17 cellular contexts compared by ENCODE assay signal in the genomic region with DNA sequence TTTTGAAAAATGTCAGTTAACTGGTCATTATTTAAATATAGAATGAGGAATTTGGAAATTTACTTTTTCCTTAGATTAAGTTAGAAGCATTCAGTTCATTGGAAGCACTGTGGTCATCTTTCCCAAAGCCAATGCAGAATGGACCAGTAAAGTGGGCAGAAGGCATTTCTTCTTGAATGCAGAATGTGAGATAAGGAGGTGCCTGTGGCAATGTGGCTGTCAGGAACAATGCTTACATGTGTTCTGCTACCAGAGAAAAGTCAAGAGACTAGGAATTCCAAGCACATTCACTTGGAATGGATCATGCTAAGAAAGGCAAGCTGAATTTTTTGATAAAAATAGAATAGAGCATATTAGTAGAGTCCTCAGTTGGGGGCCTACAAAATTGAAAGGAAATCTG.
A peak's percentile ranks its signal among the peaks of the same experiment; 100 is the strongest.
DNase-seq lines count a peak whose midpoint lies in the region; ATAC-seq and TF ChIP-seq lines count a peak whose summit lies in the region.
"Had no signal": no experiment of that assay in that cellular context is flagged by ENCODE, and none has a peak within 500 bp of the region (broad histone marks: within the 10 kb centered on the region; RNA-seq: fewer than 3 reads in every experiment).

No MANE protein-coding gene starts in this region.

- H3K27ac ChIP-seq in adrenal gland: no peak overlapping the region
- H3K27ac ChIP-seq: C4-2B, SJCRH30 had no signal

- H3K4me3 ChIP-seq in adrenal gland: no peak overlapping the region
- H3K4me3 ChIP-seq: K562, SJCRH30 had no signal

- ATAC-seq in GM18867 (IDR thresholded peaks at IDR 0.05; ENCODE audit: unreplicated experiment): no peak
- no peak for ATAC-seq in activated CD8-positive, alpha-beta memory T cell treated with anti-CD3 and anti-CD28 coated beads, Interleukin-2, amount 10 ng/mL, durations not matched to agents 7 days and 5 days
- ATAC-seq: CD8-positive, alpha-beta T cell; K562 had no signal

- TF ChIP-seq CTCF in adrenal gland (IDR thresholded peaks at IDR 0.05): no peak

- intact Hi-C loops in adrenal gland (cut with DNase I): loop anchor here in 1 of 2 donors (10.0 kb wide), 1 partner anchor 239 kb away; no protein-coding TSS in a partner anchor

- CTCF ChIA-PET in activated CD8-positive, alpha-beta memory T cell treated with anti-CD3 and anti-CD28 coated beads, Interleukin-2, amount 10 ng/mL, durations not matched to agents 7 days and 5 days (lab: Charles Lee): no interaction called here

- no peak for TF ChIP-seq POLR2A in adrenal gland (IDR thresholded peaks at IDR 0.05)

- no peak overlapping the region for H3K4me3 Mint-ChIP-seq in activated CD8-positive, alpha-beta memory T cell treated with anti-CD3 and anti-CD28 coated beads, Interleukin-2, amount 10 ng/mL, durations not matched to agents 7 days and 5 days
- H3K4me3 Mint-ChIP-seq: B cell; CD8-positive, alpha-beta T cell had no signal

- no peaks in the 10 kb centered on the region for H3K4me1 Mint-ChIP-seq in activated CD8-positive, alpha-beta memory T cell treated with anti-CD3 and anti-CD28 coated beads, Interleukin-2, amount 10 ng/mL, durations not matched to agents 7 days and 5 days
- H3K4me1 Mint-ChIP-seq: B cell had no signal

- no peaks in the 10 kb centered on the region for H3K9me3 ChIP-seq in adrenal gland (replicated peaks in 1 of 3)
- H3K9me3 ChIP-seq: SJCRH30 had no signal

- H3K27me3 ChIP-seq in adrenal gland: no peaks in the 10 kb centered on the region
- H3K27me3 ChIP-seq: SJCRH30 had no signal

- H3K36me3 Mint-ChIP-seq in activated CD8-positive, alpha-beta memory T cell treated with anti-CD3 and anti-CD28 coated beads, Interleukin-2, amount 10 ng/mL, durations not matched to agents 7 days and 5 days: no peaks in the 10 kb centered on the region
- H3K36me3 Mint-ChIP-seq: CD8-positive, alpha-beta T cell had no signal

- no peaks in the 10 kb centered on the region for H3K27me3 Mint-ChIP-seq in activated CD8-positive, alpha-beta memory T cell treated with anti-CD3 and anti-CD28 coated beads, Interleukin-2, amount 10 ng/mL, durations not matched to agents 7 days and 5 days
- H3K27me3 Mint-ChIP-seq: B cell had no signal

- H3K4me1 ChIP-seq in adrenal gland (replicated peaks in 1 of 2): no peaks in the 10 kb centered on the region
- H3K4me1 ChIP-seq: SJCRH30 had no signal

- no peak overlapping the region for H3K27ac Mint-ChIP-seq in activated CD8-positive, alpha-beta memory T cell treated with anti-CD3 and anti-CD28 coated beads, Interleukin-2, amount 10 ng/mL, durations not matched to agents 7 days and 5 days
- H3K27ac Mint-ChIP-seq: B cell; CD8-positive, alpha-beta T cell had no signal

- H3K36me3 ChIP-seq in adrenal gland (replicated peaks in 1 of 2): no peaks in the 10 kb centered on the region
- H3K36me3 ChIP-seq: SJCRH30 had no signal

- H3K9me3 Mint-ChIP-seq in activated CD8-positive, alpha-beta memory T cell treated with anti-CD3 and anti-CD28 coated beads, Interleukin-2, amount 10 ng/mL, durations not matched to agents 7 days and 5 days (ENCODE audit: low read depth): peaks cover under 1% of the 10 kb centered on the region

- DNase-seq in NCI-H69 (lab: John Stamatoyannopoulos, UW) (peak; percentile 4), amniotic epithelial cell (ENCODE audit: low read depth) (peak; percentile 34), foreskin melanocyte (peak; percentile 92), non-pigmented ciliary epithelial cell (ENCODE audit: low read depth) (peak; percentile 42), HPDE6-E6E7 (ENCODE audit: extremely low spot score) (no peak), adrenal gland (no peak)
- no peak for DNase-seq in activated CD8-positive, alpha-beta memory T cell treated with anti-CD3 and anti-CD28 coated beads, Interleukin-2, amount 10 ng/mL, durations not matched to agents 7 days and 5 days
- DNase-seq: Calu3; CD8-positive, alpha-beta T cell; DND-41; H7; NCI-H187 had no signal

Comparison
In these comparisons a context has a peak if more than half of its experiments do, and no peak if none do; other contexts are left out.
1. DNase-seq: peak in NCI-H69 (single experiment), amniotic epithelial cell (single experiment), foreskin melanocyte (single experiment) and non-pigmented ciliary epithelial cell (single experiment); none in HPDE6-E6E7 (single experiment), activated CD8-positive, alpha-beta memory T cell treated with anti-CD3 and anti-CD28 coated beads, Interleukin-2, amount 10 ng/mL, durations not matched to agents 7 days and 5 days (single experiment) and adrenal gland (0 of 7).